Comparison of ENCODE assay signal across 2 cellular contexts in genomic region chr2:235936493-235936892, GRCh38.
TF ChIP-seq lines count a peak whose summit lies in the region.

No MANE protein-coding gene starts in this region.

TF ChIP-seq in SK-N-SH, 30 proteins besides CTCF, POLR2A, EP300 and RAD21 (continued from another document):
- no peak for TF ChIP-seq MAX (IDR thresholded peaks at IDR 0.05; ENCODE audit: low read depth)

TF ChIP-seq in SK-N-SH treated with all-trans-retinoic acid at 6 μM for 48 hours, 23 proteins besides CTCF, POLR2A, EP300 and RAD21 (continued from another document):
- TF ChIP-seq PATZ1 (CRISPR knock-in tag; IDR thresholded peaks at IDR 0.05; ENCODE audit: borderline replicate concordance) = no peak
- TF ChIP-seq TOX (CRISPR knock-in tag; IDR thresholded peaks at IDR 0.05; ENCODE audit: borderline replicate concordance) = no peak
- no peak for TF ChIP-seq SNAI2 (CRISPR knock-in tag; IDR thresholded peaks at IDR 0.05)
- TF ChIP-seq OSR1 (CRISPR knock-in tag; IDR thresholded peaks at IDR 0.05) = no peak
- no peak for TF ChIP-seq TSHZ2 (CRISPR knock-in tag; IDR thresholded peaks at IDR 0.05)
- TF ChIP-seq CSRNP3 (CRISPR knock-in tag; IDR thresholded peaks at IDR 0.05) = no peak
- TF ChIP-seq ZNF8 (CRISPR knock-in tag; IDR thresholded peaks at IDR 0.05) = no peak
